In genomic region chrX:12956704-12957541, GRCh38 we compare ENCODE assay signal across 8 cellular contexts. TPM values are rescaled to one million over a fixed set of nuclear protein-coding genes. Genes with fewer than 3 reads are reported as not detected.
DNase-seq lines count a peak whose midpoint lies in the region; ATAC-seq, FAIRE-seq and TF ChIP-seq lines count a peak whose summit lies in the region.

No MANE protein-coding gene starts in this region.

- no peaks in the 10 kb centered on the region for H3K79me1 ChIP-seq in mesendoderm (ENCODE audit: low read length)

- 49% methylated on average over 9 of the region's 9 CpGs for WGBS in SK-N-SH (ENCODE audit: low lambda C conversion rate)
- no CpG with 5 or more reads among the region's 9 CpGs for WGBS in mesendoderm (ENCODE audit: extremely low coverage, insufficient coverage, low lambda C conversion rate)

- peak overlapping the region; percentile 99 for H3K27ac Mint-ChIP-seq in CD8-positive, alpha-beta T cell

- no peak for TF ChIP-seq EP300 in SK-N-SH (IDR thresholded peaks at IDR 0.05; ENCODE audit: borderline replicate concordance in 1 of 2, low read depth in 1 of 2, low read length in 1 of 2)

- no peak for FAIRE-seq in bronchial epithelial cell (lab: Jason Lieb, UNC)

- no peaks in the 10 kb centered on the region for H3K9me2 ChIP-seq in SK-N-SH

- no peak overlapping the region for H4K5ac ChIP-seq in mesendoderm (ENCODE audit: low read length)

- no peak overlapping the region for H3K18ac ChIP-seq in mesendoderm (ENCODE audit: low read length)

- H2BK5ac ChIP-seq in mesendoderm (ENCODE audit: low read length), result no peak overlapping the region

- H2BK15ac ChIP-seq in mesendoderm (replicated peaks; ENCODE audit: low read depth), result no peak overlapping the region

- no peak overlapping the region for H3K4ac ChIP-seq in mesendoderm (ENCODE audit: low read depth, low read length)

- H3K4me3 ChIP-seq in CD8-positive, alpha-beta T cell (ENCODE audit: low read depth, low read length), result peak overlapping the region; percentile 44
- H3K4me3 ChIP-seq in SK-N-SH (ENCODE audit: low read depth in 2 of 2, low read length in 1 of 2), result no peak overlapping the region; a peak in 1 of 4 replicates
- H3K4me3 ChIP-seq in bronchial epithelial cell (ENCODE audit: low read depth, low read length), result no peak overlapping the region
- no peak overlapping the region for H3K4me3 ChIP-seq in mesendoderm (ENCODE audit: low read length)

- no peak overlapping the region for H4K8ac ChIP-seq in mesendoderm (ENCODE audit: low read depth, low read length)

- POLR2A ChIA-PET in CD8-positive, alpha-beta T cell (lab: Charles Lee), result interaction anchor here (0.6 to 14.5 kb wide), 8 partner anchors 10 to 528 kb away, joined by 3 to 559 read pairs (median 6); partner anchors contain the start of gene TMSB4X
- POLR2A ChIA-PET in SK-N-SH (lab: Yijun Ruan, JAX), result no interaction called here

- H3F3A ChIP-seq in SK-N-SH (replicated peaks; ENCODE audit: insufficient read depth), result peaks cover 32% of the 10 kb centered on the region

- H3K4me2 ChIP-seq in SK-N-SH (peak overlapping the region; percentile 71), mesendoderm (ENCODE audit: low read length) (no peak overlapping the region)

- no peaks in the 10 kb centered on the region for H4K20me1 ChIP-seq in SK-N-SH (ENCODE audit: insufficient read depth)

- H3K27ac ChIP-seq in CD8-positive, alpha-beta T cell (ENCODE audit: low read depth, low read length), result peak overlapping the region; percentile 62
- H3K27ac ChIP-seq in SK-N-SH (ENCODE audit: low read depth in 2 of 2, low read length in 1 of 2) (peak overlapping the region; percentile 89 to 96), mesendoderm (ENCODE audit: low read depth, low read length) (peak overlapping the region; percentile 66)

- DNase-seq in CD8-positive, alpha-beta T cell, result peak in 5 of 7 experiments; percentile 43 to 78 (median 58)
- DNase-seq in SK-N-SH (peak; percentile 4), bronchial epithelial cell (ENCODE audit: low read depth) (peak; percentile 64), mesendoderm (peak; percentile 70), HuH-7.5 (ENCODE audit: low spot score) (no peak), NCI-H1092 (lab: John Stamatoyannopoulos, UW) (no peak)

- H3K23ac ChIP-seq in mesendoderm (ENCODE audit: low read length), result no peak overlapping the region

- no peaks in the 10 kb centered on the region for H3K27me3 Mint-ChIP-seq in CD8-positive, alpha-beta T cell (ENCODE audit: low read depth)

- CTCF ChIA-PET in CD8-positive, alpha-beta T cell (lab: Charles Lee), result interaction anchor here (1.6 to 5.3 kb wide), 4 partner anchors 10 to 531 kb away, joined by 4 to 53 read pairs (median 28); partner anchors contain the start of gene TMSB4X
- CTCF ChIA-PET in SK-N-SH (lab: Yijun Ruan, JAX), result interaction anchor here (1.7 to 4.5 kb wide), 2 partner anchors 11 to 531 kb away, joined by 5 to 21 read pairs; no protein-coding TSS in a partner anchor

- H3K9me3 ChIP-seq in CD8-positive, alpha-beta T cell (ENCODE audit: low read length), result no peaks in the 10 kb centered on the region
- no peaks in the 10 kb centered on the region for H3K9me3 ChIP-seq in SK-N-SH

- no peaks in the 10 kb centered on the region for H3K27me3 ChIP-seq in CD8-positive, alpha-beta T cell (ENCODE audit: insufficient read depth, low read length)
- no peaks in the 10 kb centered on the region for H3K27me3 ChIP-seq in SK-N-SH (ENCODE audit: insufficient read depth)
- no peaks in the 10 kb centered on the region for H3K27me3 ChIP-seq in bronchial epithelial cell (ENCODE audit: control insufficient read depth, insufficient read depth, low read length)
- no peaks in the 10 kb centered on the region for H3K27me3 ChIP-seq in mesendoderm (ENCODE audit: insufficient read depth, low read length, poor library complexity)

- H2AFZ ChIP-seq in SK-N-SH (ENCODE audit: low read depth), result peak overlapping the region; percentile 54

- H2BK120ac ChIP-seq in mesendoderm (ENCODE audit: low read depth, low read length), result peak overlapping the region; percentile 36

- peaks cover 74% of the 10 kb centered on the region for H3K4me1 Mint-ChIP-seq in CD8-positive, alpha-beta T cell (ENCODE audit: low read depth)

- H3K79me2 ChIP-seq in SK-N-SH (ENCODE audit: insufficient read depth), result no peaks in the 10 kb centered on the region
- no peaks in the 10 kb centered on the region for H3K79me2 ChIP-seq in mesendoderm (ENCODE audit: control insufficient read depth, insufficient read depth, low read length)

- peak overlapping the region; percentile 64 for H3K56ac ChIP-seq in mesendoderm (ENCODE audit: low read length)

- no peak for TF ChIP-seq CTCF in CD8-positive, alpha-beta T cell (IDR thresholded peaks at IDR 0.05)
- no peak for TF ChIP-seq CTCF in SK-N-SH (IDR thresholded peaks at IDR 0.05)
- no peak for TF ChIP-seq CTCF in bronchial epithelial cell (IDR thresholded peaks at IDR 0.05; ENCODE audit: insufficient read depth, low read length, severe bottlenecking)

- H3K36me3 ChIP-seq in CD8-positive, alpha-beta T cell (ENCODE audit: insufficient read depth, low read length), result no peaks in the 10 kb centered on the region
- H3K36me3 ChIP-seq in SK-N-SH (replicated peaks in 1 of 2; ENCODE audit: control insufficient read depth in 1 of 2, insufficient read depth in 2 of 2, low read length in 1 of 2) (no peaks in the 10 kb centered on the region), bronchial epithelial cell (ENCODE audit: control insufficient read depth, insufficient read depth, low read length) (no peaks in the 10 kb centered on the region), mesendoderm (ENCODE audit: control insufficient read depth, insufficient read depth, low read length) (no peaks in the 10 kb centered on the region)

- H3K36me3 Mint-ChIP-seq in CD8-positive, alpha-beta T cell, result no peaks in the 10 kb centered on the region

- TF ChIP-seq RAD21 in SK-N-SH (IDR thresholded peaks at IDR 0.05; ENCODE audit: low read length), result no peak

- H3K4me3 Mint-ChIP-seq in CD8-positive, alpha-beta T cell, result peak overlapping the region; percentile 79

- peak overlapping the region; percentile 66 for H3K9ac ChIP-seq in SK-N-SH
- no peak overlapping the region for H3K9ac ChIP-seq in mesendoderm (ENCODE audit: low read length)

- intact Hi-C loops in CD8-positive, alpha-beta T cell (cut with DNase I, micrococcal nuclease), result loop anchor here (5.0 kb wide), 2 partner anchors 695 to 775 kb away; partner anchors contain the start of genes OFD1 (in 1 of the 2), TCEANC (in 1 of the 2) and TRAPPC2 (in 1 of the 2)

- ATAC-seq in CD8-positive, alpha-beta T cell, result peak; percentile 76
- ATAC-seq in GM19397 (IDR thresholded peaks at IDR 0.05; ENCODE audit: unreplicated experiment) (peak; percentile 64), HG03378 (IDR thresholded peaks at IDR 0.05; ENCODE audit: unreplicated experiment) (peak; percentile 81)

- H2AK5ac ChIP-seq in mesendoderm (ENCODE audit: low read length), result no peak overlapping the region

- no peaks in the 10 kb centered on the region for H3K9me3 Mint-ChIP-seq in CD8-positive, alpha-beta T cell

- peaks cover 87% of the 10 kb centered on the region for H3K4me1 ChIP-seq in CD8-positive, alpha-beta T cell (ENCODE audit: insufficient read depth, low read length)
- H3K4me1 ChIP-seq in SK-N-SH (ENCODE audit: control insufficient read depth in 1 of 2, insufficient read depth in 2 of 2, low read depth in 1 of 2, low read length in 1 of 2), result peaks cover 4 to 14% of the 10 kb centered on the region in 2 experiments
- H3K4me1 ChIP-seq in mesendoderm (ENCODE audit: control insufficient read depth, low read depth, low read length), result no peaks in the 10 kb centered on the region

TF ChIP-seq in SK-N-SH, 30 proteins besides CTCF, POLR2A, EP300 and RAD21:
- TF ChIP-seq GABPA (IDR thresholded peaks at IDR 0.05; ENCODE audit: low read depth), result peak; percentile 62
- no peak for TF ChIP-seq MXI1 (IDR thresholded peaks at IDR 0.05; ENCODE audit: low read depth, low read length)
- peak; percentile 71 for TF ChIP-seq MAX (IDR thresholded peaks at IDR 0.05; ENCODE audit: low read depth)
- peak; percentile 33; the same call in 1 of the 2 replicates for TF ChIP-seq TCF12 (IDR thresholded peaks at IDR 0.05)
- TF ChIP-seq TAF1 (IDR thresholded peaks at IDR 0.05; ENCODE audit: borderline replicate concordance, low read depth, low read length), result peak; percentile 13; the same call in 1 of the 2 replicates
- peak; percentile 73 for TF ChIP-seq ELF1 (IDR thresholded peaks at IDR 0.05)
TF ChIP-seq in SK-N-SH: peak in this region for 5.

RNA-seq across cellular contexts. Expression of gene TMSB4X, which starts 18.0 kb away (rescaled TPM):
- total RNA-seq in CD8-positive, alpha-beta T cell, result 1,000 to 10,000 TPM; 2,374 to 2,465 TPM
- polyA plus RNA-seq in SK-N-SH (2012; rRNA removed), result 4,830 and 10,669 TPM in 2 replicates
- 11,345 and 16,426 TPM in 2 replicates for polyA plus RNA-seq in SK-N-SH (2012; cell fraction: cytosol; rRNA removed)
- polyA plus RNA-seq in SK-N-SH (2012; cell fraction: nucleus; rRNA removed), result 2,546 and 2,555 TPM in 2 replicates
- 3,174 and 3,370 TPM in 2 replicates for total RNA-seq in bronchial epithelial cell
- polyA plus RNA-seq in mesendoderm (2013, experiment 1 of 2), result 3,955 TPM
- 4,083 TPM for polyA plus RNA-seq in mesendoderm (2013, experiment 2 of 2)

RNA-seq across cellular contexts. Expression of gene TLR8, which starts 50.5 kb away (rescaled TPM):
- not detected for total RNA-seq in CD8-positive, alpha-beta T cell
- polyA plus RNA-seq in SK-N-SH (2012; rRNA removed), result not detected in 2 replicates
- polyA plus RNA-seq in SK-N-SH (2012; cell fraction: cytosol; rRNA removed), result not detected in 2 replicates
- polyA plus RNA-seq in SK-N-SH (2012; cell fraction: nucleus; rRNA removed), result not detected in 2 replicates
- not detected in 2 replicates for total RNA-seq in bronchial epithelial cell
- polyA plus RNA-seq in mesendoderm (2013, experiment 1 of 2), result not detected
- not detected for polyA plus RNA-seq in mesendoderm (2013, experiment 2 of 2)

Comparison
In these comparisons a context has a peak if more than half of its experiments do, and no peak if none do; other contexts are left out.
1. DNase-seq: peak in CD8-positive, alpha-beta T cell (5 of 7), SK-N-SH (single experiment), bronchial epithelial cell (single experiment) and mesendoderm (single experiment); none in HuH-7.5 (single experiment) and NCI-H1092 (single experiment).
2. Peak in every context shown above with its lines, with median percentiles within 50 percentile points of each other: ATAC-seq and H3K27ac ChIP-seq.